In the genomic region with DNA sequence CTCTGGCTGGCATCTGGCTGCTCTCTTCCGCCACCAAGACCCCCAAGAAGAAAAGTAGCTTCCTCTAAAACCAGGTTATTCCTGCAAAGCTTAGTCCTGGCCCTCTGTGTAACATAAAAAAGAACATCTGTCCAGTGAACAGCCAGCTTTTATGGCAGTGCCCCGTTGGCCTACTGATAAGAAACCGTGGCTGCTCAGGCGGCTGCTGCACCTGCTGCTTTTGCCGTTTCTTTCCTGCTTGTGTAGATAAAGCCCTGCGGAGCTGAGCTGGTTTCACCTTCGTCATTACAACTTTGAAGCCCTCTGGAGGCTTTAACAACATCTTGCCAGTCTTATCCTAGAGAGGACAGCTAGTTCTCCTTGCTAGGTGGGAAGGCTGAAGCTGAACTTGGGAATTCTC, we compare ENCODE assay signal across 11 cellular contexts. TPM values are rescaled to one million over a fixed set of nuclear protein-coding genes. Genes with fewer than 3 reads are reported as not detected.
A peak's percentile ranks its signal among the peaks of the same experiment; 100 is the strongest.
DNase-seq lines count a peak whose midpoint lies in the region; ATAC-seq lines count a peak whose summit lies in the region.
"Had no signal": no experiment of that assay in that cellular context is flagged by ENCODE, and none has a peak within 500 bp of the region (broad histone marks: within the 10 kb centered on the region; RNA-seq: fewer than 3 reads in every experiment).

No MANE protein-coding gene starts in this region.

- no peaks in the 10 kb centered on the region for H3K36me3 ChIP-seq in endocrine pancreas (ENCODE audit: control insufficient read depth, insufficient read depth, low read length)
- H3K36me3 ChIP-seq: heart right ventricle had no signal

- ATAC-seq in Right ventricle myocardium superior (ENCODE audit: poor library complexity) = peak; percentile 24
- ATAC-seq in activated CD8-positive, alpha-beta memory T cell treated with anti-CD3 and anti-CD28 coated beads, Interleukin-2, amount 10 ng/mL, durations not matched to agents 7 days and 5 days = no peak
- ATAC-seq in stimulated activated effector memory CD8-positive, alpha-beta T cell treated with anti-CD3 and anti-CD28 coated beads, Interleukin-12 subunit alpha, Interleukin-12 subunit beta, amount 100 ng/mL, for 72 hours = no peak

- H3K4me1 ChIP-seq in endocrine pancreas (ENCODE audit: control insufficient read depth, insufficient read depth, low read length) = peaks cover 5% of the 10 kb centered on the region

- CTCF ChIA-PET in activated CD8-positive, alpha-beta memory T cell treated with anti-CD3 and anti-CD28 coated beads, Interleukin-2, amount 10 ng/mL, durations not matched to agents 7 days and 5 days (lab: Charles Lee) = interaction anchor here (1.0 kb wide), 1 partner anchor 22 kb away, joined by 4 read pairs; a partner anchor contains a TSS

- peaks cover 3% of the 10 kb centered on the region for H3K4me1 Mint-ChIP-seq in activated CD8-positive, alpha-beta memory T cell treated with anti-CD3 and anti-CD28 coated beads, Interleukin-2, amount 10 ng/mL, durations not matched to agents 7 days and 5 days
- no peaks in the 10 kb centered on the region for H3K4me1 Mint-ChIP-seq in stimulated activated effector memory CD8-positive, alpha-beta T cell treated with anti-CD3 and anti-CD28 coated beads, Interleukin-12 subunit alpha, Interleukin-12 subunit beta, amount 100 ng/mL, for 72 hours

- no peaks in the 10 kb centered on the region for H3K27me3 ChIP-seq in endocrine pancreas (ENCODE audit: control insufficient read depth, insufficient read depth, low read length)
- H3K27me3 ChIP-seq: heart right ventricle had no signal

- no peaks in the 10 kb centered on the region for H3K9me3 ChIP-seq in endocrine pancreas (ENCODE audit: control insufficient read depth, low read length)
- H3K9me3 ChIP-seq: heart right ventricle had no signal

- H3K27me3 Mint-ChIP-seq in activated CD8-positive, alpha-beta memory T cell treated with anti-CD3 and anti-CD28 coated beads, Interleukin-2, amount 10 ng/mL, durations not matched to agents 7 days and 5 days = no peaks in the 10 kb centered on the region
- H3K27me3 Mint-ChIP-seq: activated CD4-positive, alpha-beta memory T cell treated with anti-CD3 and anti-CD28 coated beads for 36 hours had no signal

- peak overlapping the region; percentile 11 for H3K9ac ChIP-seq in endocrine pancreas (ENCODE audit: control insufficient read depth, insufficient read depth, low read length)

- intact Hi-C loops in Right ventricle myocardium superior (cut with DNase I) (no loop called here), cardiac septum (cut with DNase I) (no loop called here)

- H3K9me3 Mint-ChIP-seq in activated CD8-positive, alpha-beta memory T cell treated with anti-CD3 and anti-CD28 coated beads, Interleukin-2, amount 10 ng/mL, durations not matched to agents 7 days and 5 days (ENCODE audit: low read depth) = no peaks in the 10 kb centered on the region
- H3K9me3 Mint-ChIP-seq in stimulated activated effector memory CD8-positive, alpha-beta T cell treated with anti-CD3 and anti-CD28 coated beads, Interleukin-12 subunit alpha, Interleukin-12 subunit beta, amount 100 ng/mL, for 72 hours = no peaks in the 10 kb centered on the region
- H3K9me3 Mint-ChIP-seq: activated CD4-positive, alpha-beta memory T cell treated with anti-CD3 and anti-CD28 coated beads for 36 hours; nephron progenitor cell had no signal

- peak overlapping the region; percentile 2 for H3K4me3 ChIP-seq in endocrine pancreas (ENCODE audit: control insufficient read depth, insufficient read depth, low read length)
- H3K4me3 ChIP-seq: heart right ventricle had no signal

- H3K36me3 Mint-ChIP-seq in activated CD8-positive, alpha-beta memory T cell treated with anti-CD3 and anti-CD28 coated beads, Interleukin-2, amount 10 ng/mL, durations not matched to agents 7 days and 5 days = no peaks in the 10 kb centered on the region
- H3K36me3 Mint-ChIP-seq in stimulated activated effector memory CD8-positive, alpha-beta T cell treated with anti-CD3 and anti-CD28 coated beads, Interleukin-12 subunit alpha, Interleukin-12 subunit beta, amount 100 ng/mL, for 72 hours = no peaks in the 10 kb centered on the region
- H3K36me3 Mint-ChIP-seq: activated CD4-positive, alpha-beta memory T cell treated with anti-CD3 and anti-CD28 coated beads for 36 hours had no signal

- no peak for DNase-seq in Right ventricle myocardium superior
- DNase-seq in cardiac septum (ENCODE audit: low spot score) = no peak
- DNase-seq in HUDEP-2 (lab: John Stamatoyannopoulos, UW; ENCODE audit: unreplicated experiment in 76 of 76) = peak in 74 of 76 experiments; percentile 6 to 88 (median 62)
- DNase-seq in activated CD8-positive, alpha-beta memory T cell treated with anti-CD3 and anti-CD28 coated beads, Interleukin-2, amount 10 ng/mL, durations not matched to agents 7 days and 5 days = no peak
- DNase-seq in stimulated activated effector memory CD8-positive, alpha-beta T cell treated with anti-CD3 and anti-CD28 coated beads, Interleukin-12 subunit alpha, Interleukin-12 subunit beta, amount 100 ng/mL, for 72 hours (ENCODE audit: low spot score in 2 of 2) = no peak
- no peak for DNase-seq in NCI-H446 treated with DMSO at 0.1 percent for 48 hours (lab: John Stamatoyannopoulos, UW)
- no peak for DNase-seq in inferior parietal cortex (ENCODE audit: extremely low spot score)
- DNase-seq: activated CD4-positive, alpha-beta memory T cell treated with anti-CD3 and anti-CD28 coated beads for 36 hours had no signal

- H3K27ac Mint-ChIP-seq in activated CD8-positive, alpha-beta memory T cell treated with anti-CD3 and anti-CD28 coated beads, Interleukin-2, amount 10 ng/mL, durations not matched to agents 7 days and 5 days = no peak overlapping the region
- H3K27ac Mint-ChIP-seq in stimulated activated effector memory CD8-positive, alpha-beta T cell treated with anti-CD3 and anti-CD28 coated beads, Interleukin-12 subunit alpha, Interleukin-12 subunit beta, amount 100 ng/mL, for 72 hours = no peak overlapping the region
- H3K27ac Mint-ChIP-seq: activated CD4-positive, alpha-beta memory T cell treated with anti-CD3 and anti-CD28 coated beads for 36 hours; nephron progenitor cell had no signal

- no peak overlapping the region for H3K4me3 Mint-ChIP-seq in activated CD8-positive, alpha-beta memory T cell treated with anti-CD3 and anti-CD28 coated beads, Interleukin-2, amount 10 ng/mL, durations not matched to agents 7 days and 5 days
- H3K4me3 Mint-ChIP-seq in stimulated activated effector memory CD8-positive, alpha-beta T cell treated with anti-CD3 and anti-CD28 coated beads, Interleukin-12 subunit alpha, Interleukin-12 subunit beta, amount 100 ng/mL, for 72 hours = no peak overlapping the region
- H3K4me3 Mint-ChIP-seq: activated CD4-positive, alpha-beta memory T cell treated with anti-CD3 and anti-CD28 coated beads for 36 hours; nephron progenitor cell had no signal

RNA-seq across cellular contexts. Expression of gene ELAPOR1, which starts 20.5 kb away (rescaled TPM):
- total RNA-seq in Right ventricle myocardium superior = 0.19 TPM
- total RNA-seq in cardiac septum = 0.30 TPM
- 10 to 100 TPM in 1 of 2 experiments, 1 to 10 TPM in 1; 4.5 to 11.9 TPM for total RNA-seq in activated CD8-positive, alpha-beta memory T cell treated with anti-CD3 and anti-CD28 coated beads, Interleukin-2, amount 10 ng/mL, durations not matched to agents 7 days and 5 days

RNA-seq across cellular contexts. Expression of gene TMEM167B, which starts 43.9 kb away (rescaled TPM):
- 31.1 TPM for total RNA-seq in Right ventricle myocardium superior
- 37.4 TPM for total RNA-seq in cardiac septum
- 10 to 100 TPM; 21.8 to 27.0 TPM for total RNA-seq in activated CD8-positive, alpha-beta memory T cell treated with anti-CD3 and anti-CD28 coated beads, Interleukin-2, amount 10 ng/mL, durations not matched to agents 7 days and 5 days

RNA-seq across cellular contexts. Expression of gene TAF13, which starts 58.6 kb away (rescaled TPM):
- total RNA-seq in Right ventricle myocardium superior (56.9 TPM), cardiac septum (65.0 TPM)
- 10 to 100 TPM; 18.1 to 26.4 TPM for total RNA-seq in activated CD8-positive, alpha-beta memory T cell treated with anti-CD3 and anti-CD28 coated beads, Interleukin-2, amount 10 ng/mL, durations not matched to agents 7 days and 5 days

Comparison
In these comparisons a context has a peak if more than half of its experiments do, and no peak if none do; other contexts are left out.
1. DNase-seq: peak in HUDEP-2 (74 of 76); none in Right ventricle myocardium superior (single experiment), cardiac septum (single experiment), activated CD8-positive, alpha-beta memory T cell treated with anti-CD3 and anti-CD28 coated beads, Interleukin-2, amount 10 ng/mL, durations not matched to agents 7 days and 5 days (single experiment), stimulated activated effector memory CD8-positive, alpha-beta T cell treated with anti-CD3 and anti-CD28 coated beads, Interleukin-12 subunit alpha, Interleukin-12 subunit beta, amount 100 ng/mL, for 72 hours (0 of 2), NCI-H446 treated with DMSO at 0.1 percent for 48 hours (single experiment) and inferior parietal cortex (single experiment).